In the genomic region with DNA sequence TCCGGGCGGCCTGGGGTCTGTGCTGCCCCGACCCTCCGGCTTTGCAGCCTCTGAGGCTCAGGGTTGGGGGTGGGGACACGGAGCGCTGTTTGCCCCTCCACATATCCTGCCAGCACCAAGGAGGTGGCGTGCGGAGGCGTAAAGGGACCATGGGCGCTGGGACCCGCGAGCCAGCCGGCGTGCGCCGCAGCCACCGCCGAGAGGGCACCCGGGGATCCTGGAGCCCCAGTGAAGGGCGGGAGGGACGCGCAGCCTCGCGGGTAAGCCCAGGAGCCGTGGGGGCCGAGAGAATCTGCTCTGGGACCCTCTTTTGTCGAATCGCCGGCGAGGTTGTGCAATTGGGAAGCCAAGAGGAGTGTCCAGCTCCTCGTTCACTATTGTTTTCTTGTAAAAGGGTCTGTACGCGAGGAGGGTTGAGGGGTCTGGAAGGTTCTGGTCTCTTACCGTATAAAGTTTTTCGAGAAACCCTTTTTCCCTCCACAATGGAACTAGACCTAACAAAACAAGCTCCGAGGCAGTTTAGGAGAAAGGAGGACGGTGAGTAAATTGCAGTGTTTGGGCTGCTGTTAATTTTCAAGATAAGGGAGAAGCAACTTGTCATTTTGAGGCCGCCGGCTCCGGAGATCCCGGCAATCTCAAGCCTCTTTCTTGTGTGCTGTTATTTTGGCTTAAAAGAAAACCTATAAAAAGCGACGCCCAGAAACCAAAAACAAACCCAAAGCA, we compare ENCODE assay signal across 8 cellular contexts. TPM values are rescaled to one million over a fixed set of nuclear protein-coding genes. Genes with fewer than 3 reads are reported as not detected.
A peak's percentile ranks its signal among the peaks of the same experiment; 100 is the strongest.
DNase-seq lines count a peak whose midpoint lies in the region; ATAC-seq and TF ChIP-seq lines count a peak whose summit lies in the region.

No MANE protein-coding gene starts in this region.

- H3F3A ChIP-seq in neural progenitor cell (ENCODE audit: low read depth): peaks cover 13% of the 10 kb centered on the region

- DNase-seq in CD14-positive monocyte (ENCODE audit: low spot score): peak; percentile 46
- DNase-seq in activated T-cell treated with anti-CD3 and anti-CD28 coated beads, Interleukin-2, amount 50 U/mL, for 72 hours: peak; percentile 22 to 33
- DNase-seq in glomerular visceral epithelial cell (ENCODE audit: extremely low spot score): peak; percentile 13
- peak; percentile 67 for DNase-seq in neural progenitor cell (ENCODE audit: low spot score)
- no peak for DNase-seq in NCI-H446 (lab: John Stamatoyannopoulos, UW)
- no peak for DNase-seq in NK-92 (lab: John Stamatoyannopoulos, UW; ENCODE audit: unreplicated experiment)

- H3K4me1 Mint-ChIP-seq in CD14-positive monocyte (peaks cover 45% of the 10 kb centered on the region), neural progenitor cell (peaks cover 15% of the 10 kb centered on the region)
- peaks cover 16% of the 10 kb centered on the region for H3K4me1 Mint-ChIP-seq in activated T-cell treated with anti-CD3 and anti-CD28 coated beads, Interleukin-2, amount 50 U/mL, for 72 hours (ENCODE audit: low read depth)

- intact Hi-C loops in CD14-positive monocyte (cut with micrococcal nuclease): loop anchor here (5.0 kb wide), 2 partner anchors 34 to 44 kb away; no protein-coding TSS in a partner anchor

- peak overlapping the region; percentile 88 for H2AFZ ChIP-seq in neural progenitor cell (replicated peaks)

- TF ChIP-seq CTCF in CD14-positive monocyte (IDR thresholded peaks at IDR 0.05): no peak
- TF ChIP-seq CTCF in neural progenitor cell (IDR thresholded peaks at IDR 0.05): no peak

- H3K36me3 Mint-ChIP-seq in CD14-positive monocyte: peaks cover 0 to 1% of the 10 kb centered on the region in 2 donors
- H3K36me3 Mint-ChIP-seq in activated T-cell treated with anti-CD3 and anti-CD28 coated beads, Interleukin-2, amount 50 U/mL, for 72 hours (ENCODE audit: insufficient read depth in 2 of 2): no peaks in the 10 kb centered on the region
- H3K36me3 Mint-ChIP-seq in neural progenitor cell: peaks cover 4% of the 10 kb centered on the region

- ATAC-seq in GM19043 (IDR thresholded peaks at IDR 0.05; ENCODE audit: low read depth, unreplicated experiment) (peak; percentile 19), HG03521 (IDR thresholded peaks at IDR 0.05; ENCODE audit: unreplicated experiment) (peak; percentile 22)
- ATAC-seq in activated T-cell treated with anti-CD3 and anti-CD28 coated beads, Interleukin-2, amount 50 U/mL, for 72 hours (replicated peaks in 1 of 2): peak; percentile 46 to 58

- peaks cover 11% of the 10 kb centered on the region for H3K4me1 ChIP-seq in neural progenitor cell

- no peaks in the 10 kb centered on the region for H3K36me3 ChIP-seq in neural progenitor cell

- peaks cover 12% of the 10 kb centered on the region for H3K79me2 ChIP-seq in neural progenitor cell (ENCODE audit: low read depth)

- H3K27ac Mint-ChIP-seq in CD14-positive monocyte (peak overlapping the region; percentile 57 to 87 (median 81)), neural progenitor cell (peak overlapping the region; percentile 82)
- no peak overlapping the region for H3K27ac Mint-ChIP-seq in activated T-cell treated with anti-CD3 and anti-CD28 coated beads, Interleukin-2, amount 50 U/mL, for 72 hours

- peaks cover 23% of the 10 kb centered on the region for H3K27me3 ChIP-seq in neural progenitor cell

- H3K27ac ChIP-seq in neural progenitor cell: no peak overlapping the region

- peak overlapping the region; percentile 57 for H3K9ac ChIP-seq in neural progenitor cell

- H3K27me3 Mint-ChIP-seq in CD14-positive monocyte (ENCODE audit: low read depth in 3 of 3): peaks cover 0 to 12% (median 10%) of the 10 kb centered on the region in 3 donors
- H3K27me3 Mint-ChIP-seq in activated T-cell treated with anti-CD3 and anti-CD28 coated beads, Interleukin-2, amount 50 U/mL, for 72 hours (ENCODE audit: low read depth): peaks cover 57% of the 10 kb centered on the region
- peaks cover 14% of the 10 kb centered on the region for H3K27me3 Mint-ChIP-seq in neural progenitor cell (ENCODE audit: insufficient read depth, low read depth)

- H3K4me3 ChIP-seq in neural progenitor cell: peak overlapping the region; percentile 69

- H3K9me3 ChIP-seq in neural progenitor cell (ENCODE audit: low read depth): no peaks in the 10 kb centered on the region

- no peaks in the 10 kb centered on the region for H4K20me1 ChIP-seq in neural progenitor cell (ENCODE audit: low read depth)

- peak overlapping the region; percentile 94 for H3K4me2 ChIP-seq in neural progenitor cell

- H3K4me3 Mint-ChIP-seq in CD14-positive monocyte: peak overlapping the region; percentile 93 to 97
- H3K4me3 Mint-ChIP-seq in activated T-cell treated with anti-CD3 and anti-CD28 coated beads, Interleukin-2, amount 50 U/mL, for 72 hours: peak overlapping the region; percentile 85 to 91
- H3K4me3 Mint-ChIP-seq in neural progenitor cell: peak overlapping the region; percentile 90

- H3K9me3 Mint-ChIP-seq in CD14-positive monocyte (no peaks in the 10 kb centered on the region), neural progenitor cell (no peaks in the 10 kb centered on the region)
- no peaks in the 10 kb centered on the region for H3K9me3 Mint-ChIP-seq in activated T-cell treated with anti-CD3 and anti-CD28 coated beads, Interleukin-2, amount 50 U/mL, for 72 hours

RNA-seq across cellular contexts. Expression of a gene that starts 29.9 kb away (rescaled TPM):
- polyA plus RNA-seq in CD14-positive monocyte: 10 to 100 TPM; 21.0 to 22.8 TPM
- total RNA-seq in activated T-cell treated with anti-CD3 and anti-CD28 coated beads, Interleukin-2, amount 50 U/mL, for 72 hours: 1 to 10 TPM in 1 of 2 donors, under 1 TPM in 1; 0.07 to 1.5 TPM
- 13.5 and 18.6 TPM in 2 replicates for total RNA-seq in neural progenitor cell (ENCODE audit: low replicate concordance)

Comparison
In these comparisons a context has a peak if more than half of its experiments do, and no peak if none do; other contexts are left out.
1. DNase-seq: peak in CD14-positive monocyte (single experiment), activated T-cell treated with anti-CD3 and anti-CD28 coated beads, Interleukin-2, amount 50 U/mL, for 72 hours (2 of 2), glomerular visceral epithelial cell (single experiment) and neural progenitor cell (single experiment); none in NCI-H446 (0 of 2) and NK-92 (single experiment).
2. Peak in every context shown above with its lines, with median percentiles within 50 percentile points of each other: H3K4me3 Mint-ChIP-seq and ATAC-seq.